Comparison of ENCODE assay signal across 8 cellular contexts in genomic region chr9:128818099-128818838, GRCh38. TPM values are rescaled to one million over a fixed set of nuclear protein-coding genes. Genes with fewer than 3 reads are reported as not detected.
DNase-seq lines count a peak whose midpoint lies in the region; FAIRE-seq and TF ChIP-seq lines count a peak whose summit lies in the region.

Gene ENDOG, plus strand, starts transcription at chr9:128818500. Its CDS starts 185 bp downstream, at chr9:128818685.

- H3K4me1 Mint-ChIP-seq in activated naive CD4-positive, alpha-beta T cell treated with anti-CD3 and anti-CD28 coated beads for 36 hours (ENCODE audit: low read depth) = peaks cover 22% of the 10 kb centered on the region

- POLR2A ChIA-PET in HEK293T (lab: Yijun Ruan, JAX) = interaction anchor here (0.6 to 3.2 kb wide), 19 partner anchors 9 to 218 kb away, joined by 3 to 57 read pairs (median 4); partner anchors contain the start of genes KYAT1, LRRC8A, MIGA2 and PHYHD1

- H3K4me1 ChIP-seq in neuronal stem cell (ENCODE audit: control insufficient read depth in 2 of 2, insufficient read depth in 1 of 2, low read depth in 1 of 2, low read length in 2 of 2) = peaks cover 0 to 3% of the 10 kb centered on the region in 2 donors

- peak; percentile 42 for FAIRE-seq in frontal cortex (lab: Jason Lieb, UNC)

- peaks cover 6% of the 10 kb centered on the region for H3K36me3 Mint-ChIP-seq in activated naive CD4-positive, alpha-beta T cell treated with anti-CD3 and anti-CD28 coated beads for 36 hours (ENCODE audit: low read depth)

- CTCF ChIA-PET in HEK293T (lab: Yijun Ruan, JAX) = interaction anchor here (0.6 to 2.8 kb wide), 12 partner anchors 8 to 169 kb away, joined by 3 to 20 read pairs (median 3); partner anchors contain the start of genes DOLK, NUP188, PKN3 and SPOUT1
- CTCF ChIA-PET in activated naive CD4-positive, alpha-beta T cell treated with anti-CD3 and anti-CD28 coated beads for 36 hours (lab: Charles Lee) = interaction anchor here (0.6 to 3.3 kb wide), 23 partner anchors 9 to 395 kb away, joined by 3 to 21 read pairs (median 4); partner anchors contain the start of genes SH3GLB2 and SPOUT1

- peak within 1 kb of the TSS; percentile 98 for H3K4me2 ChIP-seq in neuronal stem cell (ENCODE audit: insufficient read depth, low read length, poor library complexity, severe bottlenecking)

- H3K4me3 ChIP-seq in GM06990 (replicated peaks; ENCODE audit: low read depth, low read length) (peak within 1 kb of the TSS; percentile 75), neuronal stem cell (ENCODE audit: low read length in 2 of 2) (peak within 1 kb of the TSS; percentile 52 to 94)

- H3K9ac ChIP-seq in neuronal stem cell (ENCODE audit: low read depth, low read length, poor library complexity) = peak within 1 kb of the TSS; percentile 92

- H3K36me3 ChIP-seq in GM06990 (ENCODE audit: control insufficient read depth, insufficient read depth, low read length) (peaks cover 13% of the 10 kb centered on the region), neuronal stem cell (replicated peaks in 1 of 2; ENCODE audit: control insufficient read depth in 2 of 2, insufficient read depth in 2 of 2, low read length in 2 of 2) (peaks cover 20 to 38% of the 10 kb centered on the region in 2 donors)

- no peaks in the 10 kb centered on the region for H3K9me3 Mint-ChIP-seq in activated naive CD4-positive, alpha-beta T cell treated with anti-CD3 and anti-CD28 coated beads for 36 hours

- H4K8ac ChIP-seq in neuronal stem cell (ENCODE audit: low read depth, low read length) = no peak within 1 kb of the TSS

- no peak within 1 kb of the TSS for H3K27ac ChIP-seq in neuronal stem cell (replicated peaks; ENCODE audit: low read length)

- intact Hi-C loops in activated naive CD4-positive, alpha-beta T cell treated with anti-CD3 and anti-CD28 coated beads for 36 hours (cut with micrococcal nuclease) = loop anchor here (1.0 to 5.0 kb wide), 9 partner anchors 11 to 1759 kb away; partner anchors contain the start of genes CRAT, FUBP3, PKN3 and PTPA

- H3K4me3 Mint-ChIP-seq in activated naive CD4-positive, alpha-beta T cell treated with anti-CD3 and anti-CD28 coated beads for 36 hours = peak within 1 kb of the TSS; percentile 82

- peak within 1 kb of the TSS; percentile 87 for H3K18ac ChIP-seq in neuronal stem cell (ENCODE audit: low read length)

- H3K9me3 ChIP-seq in neuronal stem cell (replicated peaks in 1 of 2; ENCODE audit: control insufficient read depth in 2 of 2, insufficient read depth in 1 of 2, low read depth in 1 of 2, low read length in 2 of 2) = no peaks in the 10 kb centered on the region

- H2BK120ac ChIP-seq in neuronal stem cell (ENCODE audit: low read depth, low read length) = no peak within 1 kb of the TSS

- H2BK5ac ChIP-seq in neuronal stem cell (ENCODE audit: low read length) = peak within 1 kb of the TSS; percentile 66

- H2BK15ac ChIP-seq in neuronal stem cell (ENCODE audit: low read length) = no peak within 1 kb of the TSS

- no peaks in the 10 kb centered on the region for H3K27me3 Mint-ChIP-seq in activated naive CD4-positive, alpha-beta T cell treated with anti-CD3 and anti-CD28 coated beads for 36 hours (ENCODE audit: low read depth)

- no peak within 1 kb of the TSS for H3K4ac ChIP-seq in neuronal stem cell (ENCODE audit: low read length)

- peak within 1 kb of the TSS; percentile 70 for H2AK5ac ChIP-seq in neuronal stem cell (ENCODE audit: low read depth, low read length)

- no peak within 1 kb of the TSS for H4K91ac ChIP-seq in neuronal stem cell (ENCODE audit: low read depth, low read length, poor library complexity)

- H3K14ac ChIP-seq in neuronal stem cell (ENCODE audit: low read length) = peak within 1 kb of the TSS; percentile 56

- no CpG with 5 or more reads among the region's 70 CpGs for WGBS in neuronal stem cell (ENCODE audit: extremely low coverage in 2 of 2, insufficient read length in 2 of 2, insufficient replicate concordance in 1 of 2), 2 donors

- no peak within 1 kb of the TSS for H2BK12ac ChIP-seq in neuronal stem cell (ENCODE audit: low read length)

- peak; percentile 99 for DNase-seq in GM06990 (ENCODE audit: extremely low read depth, insufficient read length)
- DNase-seq in HEK293T (ENCODE audit: extremely low spot score) = peak; percentile 99
- peak; percentile 98 for DNase-seq in NAMALWA (ENCODE audit: low spot score)
- peak; percentile 99 for DNase-seq in SK-N-DZ (ENCODE audit: low spot score)
- DNase-seq in activated naive CD4-positive, alpha-beta T cell treated with anti-CD3 and anti-CD28 coated beads for 36 hours = peak; percentile 98
- DNase-seq in frontal cortex (ENCODE audit: low spot score in 2 of 2) = peak; percentile 97 to 98
- peak; percentile 96 for DNase-seq in neuronal stem cell (ENCODE audit: low spot score)

- H2AFZ ChIP-seq in neuronal stem cell (ENCODE audit: low read length) = peak within 1 kb of the TSS; percentile 89

- H3K27ac Mint-ChIP-seq in activated naive CD4-positive, alpha-beta T cell treated with anti-CD3 and anti-CD28 coated beads for 36 hours = peak within 1 kb of the TSS; percentile 24

- H3K27me3 ChIP-seq in GM06990 (replicated peaks; ENCODE audit: control insufficient read depth, insufficient read depth, low read length) = no peaks in the 10 kb centered on the region
- H3K27me3 ChIP-seq in neuronal stem cell (ENCODE audit: control insufficient read depth in 3 of 3, insufficient read depth in 3 of 3, low read depth in 1 of 3, low read length in 3 of 3) = peaks cover 0 to 5% (median 0%) of the 10 kb centered on the region in 3 experiments

- H3K23ac ChIP-seq in neuronal stem cell (ENCODE audit: low read depth, low read length, poor library complexity) = peak within 1 kb of the TSS; percentile 98

- H3K79me1 ChIP-seq in neuronal stem cell (ENCODE audit: low read depth, low read length) = no peaks in the 10 kb centered on the region

- TF ChIP-seq CTCF in GM06990 (IDR thresholded peaks at IDR 0.05; ENCODE audit: insufficient read depth, low read length, poor library complexity, severe bottlenecking) = peak; percentile 99
- no peak for TF ChIP-seq CTCF in subcutaneous adipose tissue (IDR thresholded peaks at IDR 0.05; ENCODE audit: low read depth)

TF ChIP-seq in HEK293T, 16 proteins besides CTCF, POLR2A, EP300 and RAD21:
- no peak for TF ChIP-seq CTBP1 (IDR thresholded peaks at IDR 0.05; ENCODE audit: borderline replicate concordance)
- peak; percentile 67 for TF ChIP-seq L3MBTL2 (conservative IDR thresholded peaks at IDR 0.05)
- peak; percentile 96 for TF ChIP-seq ZNF384 (IDR thresholded peaks at IDR 0.05)
- 0 out of 2 replicates have a peak, but pooled peaks have one; percentile 90 for TF ChIP-seq HDGF (IDR thresholded peaks at IDR 0.05; ENCODE audit: borderline replicate concordance)
- TF ChIP-seq PKNOX1 (IDR thresholded peaks at IDR 0.05) = peak; percentile 23; the same call in 1 of the 2 replicates
- TF ChIP-seq ARNT (IDR thresholded peaks at IDR 0.05) = peak; percentile 20; the same call in 1 of the 2 replicates
- no peak for TF ChIP-seq SP1 (IDR thresholded peaks at IDR 0.05)

RNA-seq across cellular contexts. Expression of gene ENDOG, which starts in this region (rescaled TPM):
- 120 and 124 TPM in 2 replicates for polyA plus RNA-seq in SK-N-DZ (2014; cell fraction: cytosol; rRNA removed)
- 84.7 and 94.8 TPM in 2 replicates for polyA plus RNA-seq in SK-N-DZ (2014; cell fraction: nucleus; rRNA removed)
- total RNA-seq in activated naive CD4-positive, alpha-beta T cell treated with anti-CD3 and anti-CD28 coated beads for 36 hours = 10 to 100 TPM in 1 of 2 experiments, 1 to 10 TPM in 1; 9.9 to 10.3 TPM
- total RNA-seq in frontal cortex (21.6 TPM), subcutaneous adipose tissue (10 to 100 TPM; 12.1 to 29.8 (median 19.9) TPM)
- 9.8 TPM for polyA plus RNA-seq in neuronal stem cell (2013, experiment 1 of 2)
- 9.3 TPM for polyA plus RNA-seq in neuronal stem cell (2013, experiment 2 of 2)
